Comparison of ENCODE assay signal across 8 cellular contexts in the genomic region with DNA sequence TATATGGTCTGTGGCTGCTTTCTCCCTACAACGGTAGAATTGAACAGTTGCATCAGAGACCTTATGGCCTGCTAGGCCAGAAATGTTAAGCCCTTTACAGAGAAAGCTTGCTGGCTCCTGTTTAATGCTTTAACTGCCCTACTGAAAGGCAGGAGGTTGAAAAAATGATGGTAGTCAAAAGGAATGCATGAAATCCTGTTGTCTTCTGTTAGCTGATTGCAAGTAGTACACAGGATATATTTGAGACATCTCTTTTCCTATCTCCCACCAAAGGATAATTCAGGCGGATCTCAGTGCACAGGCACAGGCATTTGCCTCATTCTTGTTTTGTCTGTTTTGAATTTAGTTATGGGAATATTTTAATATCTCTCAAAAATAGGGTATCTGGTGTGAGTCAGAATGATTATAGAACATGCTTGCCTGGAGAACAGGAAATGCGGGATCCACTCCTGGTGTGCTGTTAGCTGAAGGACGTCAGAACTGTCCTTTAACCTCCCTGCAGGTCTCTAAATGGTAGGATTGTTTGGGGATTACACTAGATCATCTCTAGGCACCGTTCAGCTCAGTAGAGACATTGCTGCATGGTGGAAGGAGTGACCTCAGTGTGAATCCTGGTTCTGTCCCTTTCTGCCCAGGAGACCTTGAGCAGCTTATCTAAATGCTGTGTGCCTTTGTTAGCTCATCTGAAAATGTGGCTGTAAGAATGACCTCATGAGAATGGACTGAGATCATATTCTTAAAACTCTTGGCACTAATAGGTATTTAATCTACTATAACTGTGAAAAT. TPM values are rescaled to one million over a fixed set of nuclear protein-coding genes. Genes with fewer than 3 reads are reported as not detected.
DNase-seq lines count a peak whose midpoint lies in the region; ATAC-seq and TF ChIP-seq lines count a peak whose summit lies in the region.

No MANE protein-coding gene starts in this region.

- no peaks in the 10 kb centered on the region for H3K36me3 ChIP-seq in SJCRH30

- H3K9me3 ChIP-seq in SJCRH30 (replicated peaks) = no peaks in the 10 kb centered on the region

- no peak for ATAC-seq in HG03342 (IDR thresholded peaks at IDR 0.05; ENCODE audit: unreplicated experiment)
- no peak for ATAC-seq in GM19395 (IDR thresholded peaks at IDR 0.05; ENCODE audit: unreplicated experiment)

- peak overlapping the region; percentile 0 for H3K4me3 ChIP-seq in SJCRH30
- H3K4me3 ChIP-seq in fibroblast of pulmonary artery (replicated peaks; ENCODE audit: low read depth, low read length) = no peak overlapping the region

- no peaks in the 10 kb centered on the region for H3K27me3 ChIP-seq in SJCRH30

- H3K36me3 Mint-ChIP-seq in osteocyte (ENCODE audit: unreplicated experiment) = no peaks in the 10 kb centered on the region

- H3K27ac Mint-ChIP-seq in osteocyte (ENCODE audit: unreplicated experiment) = peak overlapping the region; percentile 82

- peak overlapping the region; percentile 99 for H3K27ac ChIP-seq in SJCRH30

- DNase-seq in ELR (ENCODE audit: low read depth) = peak; percentile 89
- DNase-seq in SJCRH30 = peak; percentile 75 to 88
- DNase-seq in fibroblast of pulmonary artery (ENCODE audit: low read depth) = peak; percentile 97
- DNase-seq in osteocyte (ENCODE audit: extremely low spot score, unreplicated experiment) = no peak
- no peak for DNase-seq in NCI-H187 treated with DMSO at 0.1 percent for 48 hours (lab: John Stamatoyannopoulos, UW)
- no peak for DNase-seq in GM19238 (ENCODE audit: insufficient read length, low spot score)

- no peak for TF ChIP-seq CTCF in fibroblast of pulmonary artery (IDR thresholded peaks at IDR 0.05; ENCODE audit: low read length, missing control alignments)
- TF ChIP-seq CTCF in osteocyte (IDR thresholded peaks at IDR 0.05) = no peak

- H3K27me3 Mint-ChIP-seq in osteocyte (ENCODE audit: unreplicated experiment) = no peaks in the 10 kb centered on the region

- H3K9me3 Mint-ChIP-seq in osteocyte (ENCODE audit: unreplicated experiment) = no peaks in the 10 kb centered on the region

- no peak overlapping the region for H3K4me3 Mint-ChIP-seq in osteocyte (ENCODE audit: unreplicated experiment)

- H3K4me1 ChIP-seq in SJCRH30 = peaks cover 68% of the 10 kb centered on the region

- peaks cover 48% of the 10 kb centered on the region for H3K4me1 Mint-ChIP-seq in osteocyte (ENCODE audit: unreplicated experiment)

RNA-seq across cellular contexts. Expression of a gene that starts 49.5 kb away (rescaled TPM):
- 11.8 and 12.5 TPM in 2 replicates for total RNA-seq in SJCRH30 (2014; rRNA removed; shearing (Covaris generic))
- total RNA-seq in osteocyte = 83.8 and 84.9 TPM in 2 replicates

Comparison
In these comparisons a context has a peak if more than half of its experiments do, and no peak if none do; other contexts are left out.
1. DNase-seq: peak in ELR (single experiment), SJCRH30 (2 of 2) and fibroblast of pulmonary artery (single experiment); none in osteocyte (single experiment), NCI-H187 treated with DMSO at 0.1 percent for 48 hours (single experiment) and GM19238 (single experiment).